In the genomic region with DNA sequence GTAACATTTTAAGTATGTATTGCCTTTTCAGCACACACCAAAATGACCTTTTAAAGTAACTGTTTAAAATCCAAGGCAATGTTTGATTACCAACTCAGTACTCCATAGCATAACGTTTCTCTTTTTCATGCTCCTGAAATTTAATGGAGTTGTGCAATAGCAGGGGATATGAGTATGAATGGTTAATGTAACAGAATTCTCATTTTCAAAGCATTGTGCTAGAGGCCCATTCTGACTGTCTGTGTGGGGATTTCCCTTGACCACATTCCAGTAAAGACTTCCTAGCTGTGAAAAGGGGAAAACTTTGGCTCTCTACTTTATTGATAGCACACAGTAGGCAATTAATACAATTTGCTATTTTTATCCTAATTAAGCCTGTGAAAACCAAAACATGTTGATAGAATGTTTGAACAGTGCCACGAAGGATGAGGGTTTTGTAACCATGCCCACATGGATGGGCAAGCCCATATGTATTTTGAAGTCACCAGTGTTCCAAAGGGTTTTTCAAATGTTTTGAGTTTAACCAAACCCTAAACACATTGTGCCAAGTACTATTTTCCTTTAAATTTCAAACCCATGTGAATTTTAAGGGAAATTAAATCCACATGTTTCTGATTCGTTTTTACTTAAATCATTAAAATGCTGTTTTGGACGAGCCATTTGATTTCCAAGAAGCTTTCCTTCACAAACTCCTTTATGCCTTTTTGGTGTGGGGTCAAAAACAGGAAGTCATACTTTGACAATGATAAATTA, we compare ENCODE assay signal across 27 cellular contexts.
A peak's percentile ranks its signal among the peaks of the same experiment; 100 is the strongest.
DNase-seq lines count a peak whose midpoint lies in the region; ATAC-seq and TF ChIP-seq lines count a peak whose summit lies in the region.
"Had no signal": no experiment of that assay in that cellular context is flagged by ENCODE, and none has a peak within 500 bp of the region (broad histone marks: within the 10 kb centered on the region; RNA-seq: fewer than 3 reads in every experiment).

No MANE protein-coding gene starts in this region.

- H3K9me3 ChIP-seq in breast epithelium (no peaks in the 10 kb centered on the region), endodermal cell (ENCODE audit: control insufficient read depth, low read length) (no peaks in the 10 kb centered on the region)
- H3K9me3 ChIP-seq: left ventricle myocardium inferior had no signal

- POLR2A ChIA-PET in MCF 10A (lab: Yijun Ruan, JAX) = interaction anchor here (0.7 kb wide), 1 partner anchor 71 kb away, joined by 3 read pairs; no protein-coding TSS in a partner anchor

- ATAC-seq in sciatic nerve = peak; percentile 41
- ATAC-seq: activated T-cell treated with anti-CD3 and anti-CD28 coated beads, Interleukin-2, amount 50 U/mL, for 4 hours; GM12878; stimulated activated naive CD8-positive, alpha-beta T cell treated with anti-CD3 and anti-CD28 coated beads, Interleukin-15, Interleukin-2, amounts not matched to agents 100 U/mL and 50 U/mL, for 24 hours had no signal

- H3K4me1 ChIP-seq in breast epithelium (no peaks in the 10 kb centered on the region), endodermal cell (ENCODE audit: control insufficient read depth, insufficient read depth, low read length) (no peaks in the 10 kb centered on the region)
- H3K4me1 ChIP-seq: left ventricle myocardium inferior, parathyroid adenoma had no signal

- BruUV-seq in MCF 10A (replicated peaks; lab: Mats Ljungman, UMichigan) = no TSS peak

- H3K9me3 Mint-ChIP-seq in MCF 10A (ENCODE audit: unreplicated experiment) = no peaks in the 10 kb centered on the region
- H3K9me3 Mint-ChIP-seq in activated T-cell treated with anti-CD3 and anti-CD28 coated beads, Interleukin-2, amount 50 U/mL, for 24 hours = no peaks in the 10 kb centered on the region
- no peaks in the 10 kb centered on the region for H3K9me3 Mint-ChIP-seq in endodermal cell
- H3K9me3 Mint-ChIP-seq: activated B cell treated with CpG ODN at 0.5 μM for 24 hours; activated CD4-positive, alpha-beta T cell treated with anti-CD3 and anti-CD28 coated beads, Interleukin-2, amount 10 ng/mL, durations not matched to agents 7 days and 5 days; central memory CD8-positive, alpha-beta T cell had no signal

- H3K27ac Mint-ChIP-seq in MCF 10A (ENCODE audit: low read depth, unreplicated experiment) = no peak overlapping the region
- no peak overlapping the region for H3K27ac Mint-ChIP-seq in activated T-cell treated with anti-CD3 and anti-CD28 coated beads, Interleukin-2, amount 50 U/mL, for 24 hours
- H3K27ac Mint-ChIP-seq in endodermal cell = no peak overlapping the region
- H3K27ac Mint-ChIP-seq: activated B cell treated with CpG ODN at 0.5 μM for 24 hours; activated CD4-positive, alpha-beta T cell treated with anti-CD3 and anti-CD28 coated beads, Interleukin-2, amount 10 ng/mL, durations not matched to agents 7 days and 5 days had no signal

- TF ChIP-seq POLR2A in breast epithelium (IDR thresholded peaks at IDR 0.05) = no peak

- DNase-seq in MCF 10A (ENCODE audit: unreplicated experiment) = peak; percentile 15
- DNase-seq in breast epithelium (ENCODE audit: low spot score in 2 of 2) = no peak
- DNase-seq in RPMI7951 (ENCODE audit: low read depth) = peak; percentile 66
- peak; percentile 82 for DNase-seq in fibroblast of gingiva (ENCODE audit: low read depth)
- no peak for DNase-seq in sciatic nerve (ENCODE audit: low spot score)
- DNase-seq in activated T-cell treated with anti-CD3 and anti-CD28 coated beads, Interleukin-2, amount 50 U/mL, for 24 hours = no peak
- DNase-seq in endodermal cell = no peak
- no peak for DNase-seq in posterior vena cava (ENCODE audit: low spot score)
- DNase-seq: activated B cell treated with CpG ODN at 0.5 μM for 24 hours; activated CD4-positive, alpha-beta T cell treated with anti-CD3 and anti-CD28 coated beads, Interleukin-2, amount 10 ng/mL, durations not matched to agents 7 days and 5 days; activated gamma-delta T cell treated with Interleukin-2 at 50 U/mL for 16 hours; activated T-cell treated with anti-CD3 and anti-CD28 coated beads, Interleukin-2, amount 50 U/mL, for 4 hours; dermis blood vessel endothelial cell; DMS79; head of caudate nucleus; islet precursor cell; left ventricle myocardium inferior; mesenchymal stem cell; NCI-H1092 treated with DMSO at 0.1 percent for 48 hours; NCI-H1694 treated with DMSO at 0.1 percent for 48 hours; stimulated activated naive CD8-positive, alpha-beta T cell treated with anti-CD3 and anti-CD28 coated beads, Interleukin-15, Interleukin-2, amounts not matched to agents 100 U/mL and 50 U/mL, for 24 hours had no signal

- H3K27ac ChIP-seq in breast epithelium (peak overlapping the region in 1 of 2 donors; percentile 3), endodermal cell (ENCODE audit: low read depth, low read length) (no peak overlapping the region)
- H3K27ac ChIP-seq: 22Rv1, left ventricle myocardium inferior, parathyroid adenoma had no signal

- H3K36me3 Mint-ChIP-seq in MCF 10A (ENCODE audit: insufficient read depth, unreplicated experiment) (no peaks in the 10 kb centered on the region), endodermal cell (ENCODE audit: low read depth) (no peaks in the 10 kb centered on the region)
- no peaks in the 10 kb centered on the region for H3K36me3 Mint-ChIP-seq in activated T-cell treated with anti-CD3 and anti-CD28 coated beads, Interleukin-2, amount 50 U/mL, for 24 hours (ENCODE audit: low read depth)

- H3K27me3 Mint-ChIP-seq in MCF 10A (ENCODE audit: insufficient read depth, unreplicated experiment) (no peaks in the 10 kb centered on the region), endodermal cell (ENCODE audit: insufficient read depth) (no peaks in the 10 kb centered on the region)
- H3K27me3 Mint-ChIP-seq in activated T-cell treated with anti-CD3 and anti-CD28 coated beads, Interleukin-2, amount 50 U/mL, for 24 hours = no peaks in the 10 kb centered on the region
- H3K27me3 Mint-ChIP-seq: activated B cell treated with CpG ODN at 0.5 μM for 24 hours; activated CD4-positive, alpha-beta T cell treated with anti-CD3 and anti-CD28 coated beads, Interleukin-2, amount 10 ng/mL, durations not matched to agents 7 days and 5 days; central memory CD8-positive, alpha-beta T cell had no signal

- H3K4me3 Mint-ChIP-seq in MCF 10A (ENCODE audit: unreplicated experiment) (no peak overlapping the region), endodermal cell (no peak overlapping the region)
- H3K4me3 Mint-ChIP-seq in activated T-cell treated with anti-CD3 and anti-CD28 coated beads, Interleukin-2, amount 50 U/mL, for 24 hours = no peak overlapping the region
- H3K4me3 Mint-ChIP-seq: activated B cell treated with CpG ODN at 0.5 μM for 24 hours; activated CD4-positive, alpha-beta T cell treated with anti-CD3 and anti-CD28 coated beads, Interleukin-2, amount 10 ng/mL, durations not matched to agents 7 days and 5 days; activated T-cell treated with anti-CD3 and anti-CD28 coated beads, Interleukin-2, amount 50 U/mL, for 4 hours; central memory CD8-positive, alpha-beta T cell; neural crest cell had no signal

- H3K36me3 ChIP-seq in breast epithelium = no peaks in the 10 kb centered on the region
- no peaks in the 10 kb centered on the region for H3K36me3 ChIP-seq in endodermal cell (ENCODE audit: control insufficient read depth, insufficient read depth, low read length)
- H3K36me3 ChIP-seq: left ventricle myocardium inferior had no signal

- H3K4me3 ChIP-seq in breast epithelium (no peak overlapping the region), endodermal cell (ENCODE audit: low read length) (no peak overlapping the region)
- H3K4me3 ChIP-seq: GM12878, left ventricle myocardium inferior, smooth muscle cell had no signal

- CTCF ChIA-PET in MCF 10A (lab: Yijun Ruan, JAX) = interaction anchor here (1.9 kb wide), 1 partner anchor 77 kb away, joined by 4 read pairs; no protein-coding TSS in a partner anchor

- H3K9ac ChIP-seq in endodermal cell (ENCODE audit: extremely low read depth, low read length, poor library complexity, severe bottlenecking) = no peak overlapping the region
- H3K9ac ChIP-seq: parathyroid adenoma had no signal

- TF ChIP-seq CTCF in MCF 10A (IDR thresholded peaks at IDR 0.05; ENCODE audit: unreplicated experiment) = no peak
- TF ChIP-seq CTCF in breast epithelium (IDR thresholded peaks at IDR 0.05) = no peak
- no peak for TF ChIP-seq CTCF in endodermal cell (conservative IDR thresholded peaks at IDR 0.05)

- intact Hi-C loops in MCF 10A (cut with micrococcal nuclease) (no loop called here), breast epithelium (cut with DNase I; ENCODE audit: low total_unique reads) (no loop called here), sciatic nerve (cut with DNase I) (no loop called here), posterior vena cava (cut with DNase I) (no loop called here)

- WGBS in endodermal cell (ENCODE audit: insufficient coverage in 1 of 2, insufficient read length in 1 of 2), 2 experiments = 79 to 90% methylated on average over 3 to 4 of the region's 4 CpGs

- H3K27me3 ChIP-seq in breast epithelium = no peaks in the 10 kb centered on the region
- no peaks in the 10 kb centered on the region for H3K27me3 ChIP-seq in endodermal cell (ENCODE audit: control insufficient read depth, insufficient read depth, low read length, poor library complexity, severe bottlenecking)

- no peaks in the 10 kb centered on the region for H3K4me1 Mint-ChIP-seq in MCF 10A (ENCODE audit: insufficient read depth, unreplicated experiment)
- H3K4me1 Mint-ChIP-seq in activated T-cell treated with anti-CD3 and anti-CD28 coated beads, Interleukin-2, amount 50 U/mL, for 24 hours (ENCODE audit: low read depth) = no peaks in the 10 kb centered on the region
- no peaks in the 10 kb centered on the region for H3K4me1 Mint-ChIP-seq in endodermal cell
- H3K4me1 Mint-ChIP-seq: activated B cell treated with CpG ODN at 0.5 μM for 24 hours; activated CD4-positive, alpha-beta T cell treated with anti-CD3 and anti-CD28 coated beads, Interleukin-2, amount 10 ng/mL, durations not matched to agents 7 days and 5 days; central memory CD8-positive, alpha-beta T cell; neural crest cell had no signal

Comparison
In these comparisons a context has a peak if more than half of its experiments do, and no peak if none do; other contexts are left out.
1. DNase-seq: peak in MCF 10A (single experiment), RPMI7951 (single experiment) and fibroblast of gingiva (single experiment); none in breast epithelium (0 of 2), sciatic nerve (single experiment), activated T-cell treated with anti-CD3 and anti-CD28 coated beads, Interleukin-2, amount 50 U/mL, for 24 hours (single experiment), endodermal cell (single experiment) and posterior vena cava (single experiment).